8 cellular contexts compared by ENCODE assay signal in the genomic region with DNA sequence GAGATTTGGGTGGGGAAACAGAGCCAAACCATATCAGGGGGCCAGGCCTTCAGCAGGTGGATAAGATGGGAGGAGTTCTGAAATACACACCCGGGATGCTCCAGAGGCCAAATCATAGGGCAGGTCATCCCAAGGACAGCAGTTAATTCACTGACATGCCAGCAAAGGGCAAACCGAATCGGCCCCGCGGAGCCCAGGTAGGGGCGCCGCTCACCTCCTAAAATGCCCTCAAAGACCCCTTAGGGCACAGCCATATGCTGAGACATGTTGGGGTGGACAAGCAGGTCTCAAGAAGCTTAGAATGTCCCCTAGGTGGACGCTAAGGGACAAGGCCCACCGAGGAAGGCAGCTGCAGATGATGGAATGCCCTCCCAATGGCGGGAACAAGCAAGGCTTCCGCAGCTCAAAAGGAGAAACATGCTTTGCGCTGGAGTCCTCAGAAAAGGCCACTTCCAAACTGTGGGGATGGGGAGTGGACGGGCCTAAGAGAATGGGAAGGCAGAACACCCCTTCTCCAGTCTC.
DNase-seq lines count a peak whose midpoint lies in the region; ATAC-seq lines count a peak whose summit lies in the region.

No MANE protein-coding gene starts in this region.

- DNase-seq in effector memory CD4-positive, alpha-beta T cell, result no peak
- DNase-seq in naive thymus-derived CD8-positive, alpha-beta T cell, result no peak
- DNase-seq in mesenteric fat pad (ENCODE audit: low spot score), result no peak
- DNase-seq in NCI-H524 treated with DMSO at 0.1 percent for 48 hours (lab: John Stamatoyannopoulos, UW), result no peak
- DNase-seq in NCI-H1105 (lab: John Stamatoyannopoulos, UW), result no peak

- ATAC-seq in naive thymus-derived CD8-positive, alpha-beta T cell, result no peak
- ATAC-seq in HG02642 (IDR thresholded peaks at IDR 0.05; ENCODE audit: poor library complexity, unreplicated experiment), result no peak

- H3K36me3 ChIP-seq in ACC112 (ENCODE audit: insufficient read depth, low read length) (no peaks in the 10 kb centered on the region), HUES64 (ENCODE audit: insufficient read depth, low read length) (no peaks in the 10 kb centered on the region)
- H3K36me3 ChIP-seq in effector memory CD4-positive, alpha-beta T cell (ENCODE audit: control insufficient read depth, insufficient read depth, low read length), result no peaks in the 10 kb centered on the region

- WGBS in HUES64, result 43% methylated on average over 13 of the region's 13 CpGs

- H3K9ac ChIP-seq in HUES64 (ENCODE audit: low read depth, low read length), result no peak overlapping the region

- H2AFZ ChIP-seq in ACC112 (ENCODE audit: low read length, unreplicated experiment), result no peak overlapping the region

- H3K9me3 ChIP-seq in HUES64 (ENCODE audit: insufficient read depth, low read depth, low read length), result no peaks in the 10 kb centered on the region
- H3K9me3 ChIP-seq in effector memory CD4-positive, alpha-beta T cell (ENCODE audit: control insufficient read depth, low read length), result no peaks in the 10 kb centered on the region

- peak overlapping the region; percentile 72 to 96 (median 92) for H3K27ac Mint-ChIP-seq in naive thymus-derived CD8-positive, alpha-beta T cell

- H3K4me3 Mint-ChIP-seq in naive thymus-derived CD8-positive, alpha-beta T cell, result peak overlapping the region; percentile 79 to 96 (median 86)

- peaks cover 0 to 9% (median 0%) of the 10 kb centered on the region in 5 donors for H3K27me3 Mint-ChIP-seq in naive thymus-derived CD8-positive, alpha-beta T cell

- no peaks in the 10 kb centered on the region for H3K79me2 ChIP-seq in ACC112 (ENCODE audit: control insufficient read depth, insufficient read depth, low read length, unreplicated experiment)

- H3K27me3 ChIP-seq in ACC112 (ENCODE audit: insufficient read depth, low read length) (peaks cover 52% of the 10 kb centered on the region), HUES64 (ENCODE audit: insufficient read depth, low read length) (peaks cover 70% of the 10 kb centered on the region)
- H3K27me3 ChIP-seq in effector memory CD4-positive, alpha-beta T cell (replicated peaks; ENCODE audit: control insufficient read depth, insufficient read depth, low read length, poor library complexity, severe bottlenecking), result no peaks in the 10 kb centered on the region

- H3K36me3 Mint-ChIP-seq in naive thymus-derived CD8-positive, alpha-beta T cell, result no peaks in the 10 kb centered on the region

- H3K9me3 Mint-ChIP-seq in naive thymus-derived CD8-positive, alpha-beta T cell, result no peaks in the 10 kb centered on the region

- H3K4me1 Mint-ChIP-seq in naive thymus-derived CD8-positive, alpha-beta T cell, result peaks cover 47 to 80% (median 76%) of the 10 kb centered on the region in 4 donors

- H3K27ac ChIP-seq in ACC112 (ENCODE audit: low read depth, low read length) (no peak overlapping the region), HUES64 (ENCODE audit: low read depth, low read length) (no peak overlapping the region)
- peak overlapping the region; percentile 66 for H3K27ac ChIP-seq in effector memory CD4-positive, alpha-beta T cell (ENCODE audit: insufficient read depth, low read length, poor library complexity, severe bottlenecking)

- peak overlapping the region; percentile 79; the same call in 1 of the 2 replicates for H3K4me3 ChIP-seq in ACC112 (ENCODE audit: low read depth, low read length)
- peak overlapping the region; percentile 60 for H3K4me3 ChIP-seq in HUES64 (ENCODE audit: low read length)
- peak overlapping the region; percentile 77 for H3K4me3 ChIP-seq in effector memory CD4-positive, alpha-beta T cell (ENCODE audit: insufficient read depth, low read depth, low read length, poor library complexity, severe bottlenecking)

- no peaks in the 10 kb centered on the region for H3K4me1 ChIP-seq in ACC112 (ENCODE audit: control insufficient read depth, insufficient read depth, low read length, unreplicated experiment)
- 0 out of 2 replicates have a peak, but pooled peaks cover 4% of the 10 kb centered on the region for H3K4me1 ChIP-seq in HUES64 (ENCODE audit: insufficient read depth, low read length)
- H3K4me1 ChIP-seq in effector memory CD4-positive, alpha-beta T cell (ENCODE audit: control insufficient read depth, insufficient read depth, low read length, poor library complexity, severe bottlenecking), result peaks cover 42% of the 10 kb centered on the region

- POLR2A ChIA-PET in naive thymus-derived CD8-positive, alpha-beta T cell (lab: Charles Lee), result interaction anchor here (1.0 to 2.1 kb wide), 4 partner anchors 11 to 145 kb away, joined by 3 to 12 read pairs (median 6); a partner anchor contains a TSS
